In the genomic region with DNA sequence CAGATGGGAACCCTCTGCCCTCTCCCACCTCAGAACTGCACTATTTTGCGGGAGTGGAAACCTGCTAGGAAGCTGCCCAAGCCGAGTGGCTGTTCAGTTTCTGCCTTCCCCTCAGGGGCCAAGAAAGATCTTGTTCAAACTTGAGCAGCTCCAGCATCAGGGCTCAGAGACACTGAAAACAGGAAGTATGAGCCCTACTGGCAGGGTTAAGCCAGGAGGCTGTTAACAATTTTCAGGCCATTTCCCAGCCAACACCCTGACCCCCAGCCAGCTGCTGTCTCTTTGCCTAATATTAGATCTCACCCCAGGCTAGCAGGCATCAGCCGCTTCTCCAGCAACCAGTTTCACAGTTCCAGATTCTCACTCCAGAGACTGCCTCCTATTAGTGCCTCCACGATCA, we compare ENCODE assay signal across 8 cellular contexts. TPM values are rescaled to one million over a fixed set of nuclear protein-coding genes. Genes with fewer than 3 reads are reported as not detected.
A peak's percentile ranks its signal among the peaks of the same experiment; 100 is the strongest.
DNase-seq lines count a peak whose midpoint lies in the region; ATAC-seq and TF ChIP-seq lines count a peak whose summit lies in the region.

No MANE protein-coding gene starts in this region.

- peak overlapping the region; percentile 2 for H3K4me3 ChIP-seq in OCI-LY1 (ENCODE audit: low read depth, low read length, poor library complexity, severe bottlenecking)
- H3K4me3 ChIP-seq in fibroblast of mammary gland (ENCODE audit: control insufficient read depth, low read depth, low read length), result no peak overlapping the region
- no peak overlapping the region for H3K4me3 ChIP-seq in gastrocnemius medialis

- no peak overlapping the region for H2AFZ ChIP-seq in OCI-LY1 (ENCODE audit: low read length)

- no peaks in the 10 kb centered on the region for H3F3A ChIP-seq in OCI-LY1 (ENCODE audit: insufficient read depth, low read length)

- peaks cover 39% of the 10 kb centered on the region for H3K4me1 Mint-ChIP-seq in stimulated activated effector memory CD8-positive, alpha-beta T cell treated with anti-CD3 and anti-CD28 coated beads, Interleukin-12 subunit alpha, Interleukin-12 subunit beta, amount 100 ng/mL, for 72 hours

- ATAC-seq in GM18858 (IDR thresholded peaks at IDR 0.05; ENCODE audit: unreplicated experiment) (peak; percentile 51), gastrocnemius medialis (peak; percentile 72 to 83), GM21423 (IDR thresholded peaks at IDR 0.05; ENCODE audit: unreplicated experiment) (no peak)
- ATAC-seq in activated CD4-positive, CD25-positive, alpha-beta regulatory T cell treated with anti-CD3 and anti-CD28 coated beads, Interleukin-2, amount 50 U/mL, for 24 hours, result no peak
- ATAC-seq in stimulated activated effector memory CD8-positive, alpha-beta T cell treated with anti-CD3 and anti-CD28 coated beads, Interleukin-12 subunit alpha, Interleukin-12 subunit beta, amount 100 ng/mL, for 72 hours, result no peak

- peaks cover 5% of the 10 kb centered on the region for H3K9me3 Mint-ChIP-seq in stimulated activated effector memory CD8-positive, alpha-beta T cell treated with anti-CD3 and anti-CD28 coated beads, Interleukin-12 subunit alpha, Interleukin-12 subunit beta, amount 100 ng/mL, for 72 hours

- H3K79me2 ChIP-seq in OCI-LY1 (ENCODE audit: insufficient read depth, low read length), result no peaks in the 10 kb centered on the region

- H3K36me3 Mint-ChIP-seq in stimulated activated effector memory CD8-positive, alpha-beta T cell treated with anti-CD3 and anti-CD28 coated beads, Interleukin-12 subunit alpha, Interleukin-12 subunit beta, amount 100 ng/mL, for 72 hours, result peaks cover 15% of the 10 kb centered on the region

- H3K27me3 ChIP-seq in OCI-LY1 (ENCODE audit: insufficient read depth, low read length) (peaks cover 10% of the 10 kb centered on the region; the same call in 1 of the 2 replicates), gastrocnemius medialis (no peaks in the 10 kb centered on the region)

- H4K20me1 ChIP-seq in OCI-LY1 (ENCODE audit: insufficient read depth, low read length), result no peaks in the 10 kb centered on the region

- DNase-seq in fibroblast of mammary gland (ENCODE audit: low read depth) (peak; percentile 42), gastrocnemius medialis (peak; percentile 41 to 58), COR-L47 (lab: John Stamatoyannopoulos, UW) (no peak)
- no peak for DNase-seq in stimulated activated effector memory CD8-positive, alpha-beta T cell treated with anti-CD3 and anti-CD28 coated beads, Interleukin-12 subunit alpha, Interleukin-12 subunit beta, amount 100 ng/mL, for 72 hours (ENCODE audit: low spot score in 2 of 2)

- no peak for TF ChIP-seq CTCF in OCI-LY1 (IDR thresholded peaks at IDR 0.05; ENCODE audit: low read length)
- no peak for TF ChIP-seq CTCF in fibroblast of mammary gland (conservative IDR thresholded peaks at IDR 0.05; ENCODE audit: control insufficient read depth, insufficient read depth, low read depth, low read length)
- TF ChIP-seq CTCF in gastrocnemius medialis (IDR thresholded peaks at IDR 0.05 in 4 of 5, conservative IDR thresholded peaks at IDR 0.05 in 1 of 5), result no peak

- H3K27ac Mint-ChIP-seq in stimulated activated effector memory CD8-positive, alpha-beta T cell treated with anti-CD3 and anti-CD28 coated beads, Interleukin-12 subunit alpha, Interleukin-12 subunit beta, amount 100 ng/mL, for 72 hours, result no peak overlapping the region

- H3K4me3 Mint-ChIP-seq in stimulated activated effector memory CD8-positive, alpha-beta T cell treated with anti-CD3 and anti-CD28 coated beads, Interleukin-12 subunit alpha, Interleukin-12 subunit beta, amount 100 ng/mL, for 72 hours, result no peak overlapping the region

- H3K9me3 ChIP-seq in OCI-LY1 (ENCODE audit: low read length) (peaks cover 5% of the 10 kb centered on the region), gastrocnemius medialis (peaks cover 0 to 3% (median 0%) of the 10 kb centered on the region in 3 donors)

- no peak overlapping the region for H3K9ac ChIP-seq in OCI-LY1 (ENCODE audit: low read length)

- intact Hi-C loops in gastrocnemius medialis (cut with DNase I; ENCODE audit: low total_unique reads), result no loop called here

- H3K27ac ChIP-seq in OCI-LY1 (ENCODE audit: low read depth, low read length, poor library complexity, severe bottlenecking) (no peak overlapping the region), gastrocnemius medialis (peak overlapping the region; percentile 53 to 71 (median 62))

- no peaks in the 10 kb centered on the region for H3K9me2 ChIP-seq in OCI-LY1 (ENCODE audit: low read depth, low read length)

- H3K4me1 ChIP-seq in OCI-LY1 (ENCODE audit: insufficient read depth, low read length, severe bottlenecking), result peaks cover 10% of the 10 kb centered on the region
- H3K4me1 ChIP-seq in gastrocnemius medialis, result peaks cover 5 to 11% of the 10 kb centered on the region in 2 donors

- in situ Hi-C loops in gastrocnemius medialis (cut with MboI; ENCODE audit: low sequenced_read_pairs in 4 of 4), result no loop called here

- H3K36me3 ChIP-seq in OCI-LY1 (ENCODE audit: insufficient read depth, low read length) (peaks cover 5% of the 10 kb centered on the region; the same call in 1 of the 2 replicates), gastrocnemius medialis (no peaks in the 10 kb centered on the region)

- H3K4me2 ChIP-seq in OCI-LY1 (ENCODE audit: low read length), result peak overlapping the region; percentile 47; the same call in 1 of the 2 replicates

- TF ChIP-seq POLR2A in gastrocnemius medialis (IDR thresholded peaks at IDR 0.05), result no peak

RNA-seq across cellular contexts. Expression of a gene that starts 9.2 kb away (rescaled TPM):
- 1 to 10 TPM in 3 of 4 donors, under 1 TPM in 1; 0.83 to 5.0 (median 2.3) TPM for total RNA-seq in gastrocnemius medialis

RNA-seq across cellular contexts. Expression of a gene that starts 45.7 kb away (rescaled TPM):
- total RNA-seq in gastrocnemius medialis, result 10 to 100 TPM; 48.6 to 67.5 (median 51.7) TPM

Comparison
In these comparisons a context has a peak if more than half of its experiments do, and no peak if none do; other contexts are left out.
1. ATAC-seq: peak in GM18858 (single experiment) and gastrocnemius medialis (2 of 2); none in activated CD4-positive, CD25-positive, alpha-beta regulatory T cell treated with anti-CD3 and anti-CD28 coated beads, Interleukin-2, amount 50 U/mL, for 24 hours (0 of 2), GM21423 (single experiment) and stimulated activated effector memory CD8-positive, alpha-beta T cell treated with anti-CD3 and anti-CD28 coated beads, Interleukin-12 subunit alpha, Interleukin-12 subunit beta, amount 100 ng/mL, for 72 hours (single experiment).
2. DNase-seq: peak in fibroblast of mammary gland (single experiment) and gastrocnemius medialis (2 of 2); none in COR-L47 (single experiment) and stimulated activated effector memory CD8-positive, alpha-beta T cell treated with anti-CD3 and anti-CD28 coated beads, Interleukin-12 subunit alpha, Interleukin-12 subunit beta, amount 100 ng/mL, for 72 hours (0 of 2).